23 cellular contexts compared by ENCODE assay signal in the genomic region with DNA sequence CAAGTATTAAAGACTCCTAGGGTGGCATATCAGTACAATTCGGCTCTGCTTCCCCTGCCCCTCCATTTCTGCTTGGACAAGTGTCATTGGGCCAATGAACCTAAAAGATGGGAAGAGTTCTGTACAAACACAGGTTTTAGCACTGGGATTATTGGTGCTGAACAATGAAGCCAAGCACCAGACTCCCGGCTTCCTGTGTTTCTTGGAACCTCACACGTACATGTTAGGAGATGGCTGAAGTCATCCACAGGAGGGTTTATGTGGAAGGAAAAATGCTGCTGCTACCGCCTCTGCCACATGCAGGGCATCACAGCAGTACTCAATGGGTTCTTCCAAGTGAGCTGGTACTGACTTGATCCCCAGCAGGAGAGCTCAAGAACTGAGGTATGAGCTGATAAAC.
"Had no signal": no experiment of that assay in that cellular context is flagged by ENCODE, and none has a peak within 500 bp of the region (broad histone marks: within the 10 kb centered on the region; RNA-seq: fewer than 3 reads in every experiment).

No MANE protein-coding gene starts in this region.

- H3K9me3 ChIP-seq: ascending aorta had no signal

- H3K4me1 ChIP-seq: ascending aorta had no signal

- H3K36me3 ChIP-seq: ascending aorta, brain microvascular endothelial cell had no signal

- H3K27me3 ChIP-seq: ascending aorta, brain microvascular endothelial cell had no signal

- ATAC-seq: activated CD4-positive, alpha-beta T cell treated with anti-CD3 and anti-CD28 coated beads for 36 hours; activated naive CD4-positive, alpha-beta T cell treated with anti-CD3 and anti-CD28 coated beads, Interleukin-2, amount 50 U/mL, for 72 hours; activated T-cell treated with anti-CD3 and anti-CD28 coated beads, Interleukin-2, amount 50 U/mL, for 72 hours; esophagus mucosa; T-helper 17 cell had no signal

- DNase-seq: activated CD4-positive, alpha-beta memory T cell treated with anti-CD3 and anti-CD28 coated beads for 36 hours; activated CD4-positive, alpha-beta T cell treated with anti-CD3 and anti-CD28 coated beads for 36 hours; activated CD4-positive, alpha-beta T cell treated with anti-CD3 and anti-CD28 coated beads, Interleukin-2, amount 10 ng/mL, durations not matched to agents 24 days and 14 days; activated CD4-positive, CD25-positive, alpha-beta regulatory T cell; activated CD4-positive, CD25-positive, alpha-beta regulatory T cell treated with anti-CD3 and anti-CD28 coated beads, Interleukin-2, amount 50 U/mL, for 72 hours; activated CD8-positive, alpha-beta memory T cell treated with anti-CD3 and anti-CD28 coated beads, Interleukin-2, amount 50 U/mL, for 48 hours; activated gamma-delta T cell; activated naive CD4-positive, alpha-beta T cell; activated naive CD4-positive, alpha-beta T cell treated with anti-CD3 and anti-CD28 coated beads, Interleukin-2, amount 10 ng/mL, durations not matched to agents 7 days and 5 days; activated naive CD8-positive, alpha-beta T cell treated with anti-CD3 and anti-CD28 coated beads, Interleukin-2, amount 10 ng/mL, durations not matched to agents 7 days and 5 days; activated T-cell treated with anti-CD3 and anti-CD28 coated beads for 4 hours; activated T-cell treated with anti-CD3 and anti-CD28 coated beads, Interleukin-2, amount 50 U/mL, for 24 hours; activated T-cell treated with anti-CD3 and anti-CD28 coated beads, Interleukin-2, amount 50 U/mL, for 72 hours; brain microvascular endothelial cell; cortex of kidney; effector CD8-positive, alpha-beta T cell; foreskin fibroblast; head of caudate nucleus; T-helper 1 cell; T-helper 17 cell had no signal

- H3K4me3 ChIP-seq: ascending aorta had no signal

- H3K27ac ChIP-seq: ascending aorta, brain microvascular endothelial cell had no signal
